ENCODE assay signal across 1 cellular context in the genomic region with DNA sequence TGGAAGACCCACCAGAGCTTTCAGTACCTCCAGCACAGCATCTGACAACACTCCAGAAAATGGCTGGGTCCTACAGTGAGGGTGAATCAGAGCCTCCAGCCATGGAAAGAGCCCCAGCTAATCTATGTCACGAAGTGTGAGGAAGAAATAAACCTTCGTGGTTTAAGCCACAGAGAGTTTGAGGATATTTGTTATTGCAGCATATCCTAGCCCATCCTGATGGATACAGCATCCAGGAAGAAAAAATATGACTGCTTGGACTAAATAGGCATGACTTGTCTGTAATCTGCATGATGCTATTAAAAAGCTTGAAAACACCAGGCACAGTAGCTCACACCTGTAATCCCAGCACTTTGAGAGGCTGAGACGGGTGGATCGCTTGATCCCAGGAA.
TF ChIP-seq lines count a peak whose summit lies in the region.

No MANE protein-coding gene starts in this region.

TF ChIP-seq in K562, 482 proteins besides CTCF, POLR2A, EP300 and RAD21:
- TF ChIP-seq FOSL1 (tag; conservative IDR thresholded peaks at IDR 0.05) = no peak
- TF ChIP-seq RNF2 (IDR thresholded peaks at IDR 0.05) = no peak
- TF ChIP-seq ZNF695 (CRISPR knock-in tag; IDR thresholded peaks at IDR 0.05) = no peak
- peak; percentile 86; the same call in 1 of the 2 replicates for TF ChIP-seq ZNF12 (CRISPR knock-in tag; IDR thresholded peaks at IDR 0.05)
